8 cellular contexts compared by ENCODE assay signal in genomic region chr17:59641799-59642484, GRCh38. TPM values are rescaled to one million over a fixed set of nuclear protein-coding genes. Genes with fewer than 3 reads are reported as not detected.
DNase-seq lines count a peak whose midpoint lies in the region; ATAC-seq and TF ChIP-seq lines count a peak whose summit lies in the region.

No MANE protein-coding gene starts in this region.

- no peak overlapping the region for H3K4me3 ChIP-seq in parathyroid adenoma (ENCODE audit: low read depth, low read length)

- peaks cover 33% of the 10 kb centered on the region for H3K79me2 ChIP-seq in parathyroid adenoma

- no peaks in the 10 kb centered on the region for H3K9me3 Mint-ChIP-seq in T-helper 1 cell treated with Interleukin-12 subunit alpha and Interleukin-12 subunit beta and Interleukin-4 antibody, amounts not matched to agents 30 μg/mL and 1 μg/mL, for 36 hours

- DNase-seq in A172 (ENCODE audit: low spot score) (peak; percentile 20), NCI-H2196 (lab: John Stamatoyannopoulos, UW; ENCODE audit: unreplicated experiment) (no peak), NCI-H1694 (lab: John Stamatoyannopoulos, UW) (no peak)
- DNase-seq in NK-92 treated with Interleukin-12 subunit alpha and Interleukin-12 subunit beta, amount 100 ng/mL, for 24 hours (lab: John Stamatoyannopoulos, UW), result no peak

- no peak overlapping the region for H3K27ac ChIP-seq in parathyroid adenoma

- peak overlapping the region; percentile 76 for H3K27ac Mint-ChIP-seq in T-helper 1 cell treated with Interleukin-12 subunit alpha and Interleukin-12 subunit beta and Interleukin-4 antibody, amounts not matched to agents 30 μg/mL and 1 μg/mL, for 36 hours

- H3K4me1 ChIP-seq in parathyroid adenoma, result peaks cover 27% of the 10 kb centered on the region

- no peak overlapping the region for H2AFZ ChIP-seq in parathyroid adenoma

- H3K4me3 Mint-ChIP-seq in T-helper 1 cell treated with Interleukin-12 subunit alpha and Interleukin-12 subunit beta and Interleukin-4 antibody, amounts not matched to agents 30 μg/mL and 1 μg/mL, for 36 hours, result peak overlapping the region; percentile 47

- peaks cover 41% of the 10 kb centered on the region for H3K4me1 Mint-ChIP-seq in T-helper 1 cell treated with Interleukin-12 subunit alpha and Interleukin-12 subunit beta and Interleukin-4 antibody, amounts not matched to agents 30 μg/mL and 1 μg/mL, for 36 hours (ENCODE audit: low read depth)

- peak; percentile 87 for ATAC-seq in GM19035 (IDR thresholded peaks at IDR 0.05; ENCODE audit: unreplicated experiment)
- ATAC-seq in HG03103 (IDR thresholded peaks at IDR 0.05; ENCODE audit: low read depth, unreplicated experiment), result peak; percentile 75

- H3K9ac ChIP-seq in parathyroid adenoma, result no peak overlapping the region

- TF ChIP-seq CTCF in parathyroid adenoma (IDR thresholded peaks at IDR 0.05), result no peak

- H3K27me3 Mint-ChIP-seq in T-helper 1 cell treated with Interleukin-12 subunit alpha and Interleukin-12 subunit beta and Interleukin-4 antibody, amounts not matched to agents 30 μg/mL and 1 μg/mL, for 36 hours (ENCODE audit: low read depth), result no peaks in the 10 kb centered on the region

- peaks cover 22% of the 10 kb centered on the region for H3K36me3 Mint-ChIP-seq in T-helper 1 cell treated with Interleukin-12 subunit alpha and Interleukin-12 subunit beta and Interleukin-4 antibody, amounts not matched to agents 30 μg/mL and 1 μg/mL, for 36 hours (ENCODE audit: low read depth)

- peak overlapping the region; percentile 51 for H3K4me2 ChIP-seq in parathyroid adenoma (ENCODE audit: low read length)

- H3K36me3 ChIP-seq in parathyroid adenoma (ENCODE audit: control insufficient read depth, insufficient read depth, low read length), result no peaks in the 10 kb centered on the region

- H3K9me3 ChIP-seq in parathyroid adenoma (ENCODE audit: control insufficient read depth, low read length), result no peaks in the 10 kb centered on the region

- H3K27me3 ChIP-seq in parathyroid adenoma (ENCODE audit: control insufficient read depth, insufficient read depth, low read length), result no peaks in the 10 kb centered on the region

RNA-seq across cellular contexts. Expression of gene CLTC, which starts 22.2 kb away (rescaled TPM):
- total RNA-seq in A172 (2014; rRNA removed; shearing (Covaris generic)), result 362 and 373 TPM in 2 replicates
